ENCODE assay signal across 8 cellular contexts in the genomic region with DNA sequence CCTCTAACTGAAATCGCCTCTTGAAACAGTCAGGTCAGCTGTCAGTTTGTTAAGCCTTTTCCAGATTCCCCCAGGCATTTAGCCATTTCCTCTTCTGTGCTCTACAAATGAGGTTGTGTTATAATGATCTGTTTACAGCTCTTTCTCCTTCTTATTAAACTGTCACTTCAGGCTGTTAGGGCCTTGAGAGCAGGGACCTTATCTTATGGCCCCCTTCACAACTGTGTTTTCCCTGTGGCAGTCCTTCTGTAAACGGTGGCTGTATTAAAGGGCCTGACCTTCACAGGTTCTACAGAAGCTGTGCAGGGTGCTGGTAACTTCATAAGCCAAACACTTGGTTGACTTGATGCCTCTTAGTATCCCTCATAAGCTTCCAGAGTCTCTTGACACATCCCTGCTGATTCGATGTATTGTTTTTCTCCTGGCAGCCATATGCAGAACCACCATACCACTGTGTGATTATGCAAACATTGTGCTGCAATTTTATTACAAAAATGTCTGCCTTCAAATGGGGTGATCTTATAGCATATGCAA.
DNase-seq lines count a peak whose midpoint lies in the region; ATAC-seq and TF ChIP-seq lines count a peak whose summit lies in the region.

No MANE protein-coding gene starts in this region.

- peak overlapping the region in 3 of 4 donors; percentile 11 to 31 (median 22) for H3K27ac ChIP-seq in esophagus squamous epithelium
- peak overlapping the region; percentile 46 for H3K27ac ChIP-seq in muscle layer of duodenum (ENCODE audit: low read length)
- H3K27ac ChIP-seq in gastrocnemius medialis = peak overlapping the region in 2 of 4 donors; percentile 28 to 48
- H3K27ac ChIP-seq in naive thymus-derived CD4-positive, alpha-beta T cell (ENCODE audit: low read depth, low read length) = no peak overlapping the region

- no peak overlapping the region for H3K4me3 Mint-ChIP-seq in naive thymus-derived CD4-positive, alpha-beta T cell

- peaks cover 0 to 4% (median 0%) of the 10 kb centered on the region in 11 donors for H3K9me3 Mint-ChIP-seq in naive thymus-derived CD4-positive, alpha-beta T cell

- ATAC-seq in HG02970 (IDR thresholded peaks at IDR 0.05; ENCODE audit: low FRiP score, unreplicated experiment) = no peak
- no peak for ATAC-seq in gastrocnemius medialis
- no peak for ATAC-seq in naive thymus-derived CD4-positive, alpha-beta T cell

- no peaks in the 10 kb centered on the region for H3K36me3 Mint-ChIP-seq in naive thymus-derived CD4-positive, alpha-beta T cell

- CTCF ChIA-PET in naive thymus-derived CD4-positive, alpha-beta T cell (lab: Charles Lee) = no interaction called here

- H3K27me3 ChIP-seq in esophagus squamous epithelium (no peaks in the 10 kb centered on the region), muscle layer of duodenum (ENCODE audit: low read depth, low read length) (no peaks in the 10 kb centered on the region), gastrocnemius medialis (no peaks in the 10 kb centered on the region)
- no peaks in the 10 kb centered on the region for H3K27me3 ChIP-seq in naive thymus-derived CD4-positive, alpha-beta T cell (ENCODE audit: control insufficient read depth in 2 of 2, insufficient read depth in 2 of 2, low read length in 2 of 2)

- H3K9me3 ChIP-seq in esophagus squamous epithelium (peaks cover 0 to 5% (median 0%) of the 10 kb centered on the region in 3 donors), muscle layer of duodenum (ENCODE audit: control insufficient read depth in 1 of 2, low read length in 2 of 2) (no peaks in the 10 kb centered on the region), gastrocnemius medialis (no peaks in the 10 kb centered on the region)
- no peaks in the 10 kb centered on the region for H3K9me3 ChIP-seq in naive thymus-derived CD4-positive, alpha-beta T cell (ENCODE audit: control insufficient read depth in 2 of 3, low read length in 3 of 3)

- H3K4me1 ChIP-seq in esophagus squamous epithelium (peaks cover 4 to 49% (median 9%) of the 10 kb centered on the region in 3 donors), muscle layer of duodenum (ENCODE audit: control insufficient read depth in 1 of 2, insufficient read depth in 2 of 2, low read length in 2 of 2) (peaks cover 4 to 16% of the 10 kb centered on the region in 2 donors), gastrocnemius medialis (peaks cover 0 to 5% of the 10 kb centered on the region in 2 donors)
- no peaks in the 10 kb centered on the region for H3K4me1 ChIP-seq in naive thymus-derived CD4-positive, alpha-beta T cell (ENCODE audit: control insufficient read depth in 2 of 2, insufficient read depth in 2 of 2, low read length in 2 of 2)

- no peak for TF ChIP-seq POLR2A in esophagus squamous epithelium (IDR thresholded peaks at IDR 0.05)
- TF ChIP-seq POLR2A in gastrocnemius medialis (IDR thresholded peaks at IDR 0.05) = no peak

- 28 to 41% methylated on average over 3 of the region's 3 CpGs for WGBS in esophagus squamous epithelium, 2 donors

- H3K4me1 Mint-ChIP-seq in naive thymus-derived CD4-positive, alpha-beta T cell = peaks cover 0 to 5% (median 0%) of the 10 kb centered on the region in 7 donors

- in situ Hi-C loops in gastrocnemius medialis (cut with MboI; ENCODE audit: low sequenced_read_pairs in 4 of 4) = no loop called here

- POLR2A ChIA-PET in naive thymus-derived CD4-positive, alpha-beta T cell (lab: Charles Lee) = no interaction called here

- intact Hi-C loops in esophagus squamous epithelium (cut with DNase I) = no loop called here
- intact Hi-C loops in gastrocnemius medialis (cut with DNase I; ENCODE audit: low total_unique reads) = no loop called here
- intact Hi-C loops in naive thymus-derived CD4-positive, alpha-beta T cell (cut with micrococcal nuclease) = no loop called here

- H3K36me3 ChIP-seq in esophagus squamous epithelium = peaks cover 0 to 14% (median 0%) of the 10 kb centered on the region in 3 donors
- no peaks in the 10 kb centered on the region for H3K36me3 ChIP-seq in muscle layer of duodenum (ENCODE audit: control insufficient read depth in 1 of 2, insufficient read depth in 2 of 2, low read length in 2 of 2)
- no peaks in the 10 kb centered on the region for H3K36me3 ChIP-seq in gastrocnemius medialis
- no peaks in the 10 kb centered on the region for H3K36me3 ChIP-seq in naive thymus-derived CD4-positive, alpha-beta T cell (ENCODE audit: control insufficient read depth in 2 of 3, insufficient read depth in 3 of 3, low read length in 3 of 3)

- H3K4me3 ChIP-seq in esophagus squamous epithelium = no peak overlapping the region
- H3K4me3 ChIP-seq in muscle layer of duodenum (ENCODE audit: low read depth in 1 of 2, low read length in 2 of 2) = no peak overlapping the region
- H3K4me3 ChIP-seq in gastrocnemius medialis = no peak overlapping the region
- H3K4me3 ChIP-seq in naive thymus-derived CD4-positive, alpha-beta T cell (ENCODE audit: low read length) = no peak overlapping the region

- DNase-seq in EH (ENCODE audit: low read depth) (peak; percentile 37), NCI-H2081 treated with DMSO at 0.1 percent for 48 hours (lab: John Stamatoyannopoulos, UW) (peak; percentile 8), esophagus squamous epithelium (lab: John Stamatoyannopoulos, UW) (no peak), activated gamma-delta T cell (lab: John Stamatoyannopoulos, UW) (no peak), gastrocnemius medialis (no peak)
- DNase-seq in naive thymus-derived CD4-positive, alpha-beta T cell = no peak

- TF ChIP-seq CTCF in esophagus squamous epithelium (IDR thresholded peaks at IDR 0.05) = no peak
- TF ChIP-seq CTCF in gastrocnemius medialis (IDR thresholded peaks at IDR 0.05 in 4 of 5, conservative IDR thresholded peaks at IDR 0.05 in 1 of 5) = no peak

- peaks cover 0 to 3% (median 0%) of the 10 kb centered on the region in 5 donors for H3K27me3 Mint-ChIP-seq in naive thymus-derived CD4-positive, alpha-beta T cell

- H3K27ac Mint-ChIP-seq in naive thymus-derived CD4-positive, alpha-beta T cell = no peak overlapping the region

Comparison
In these comparisons a context has a peak if more than half of its experiments do, and no peak if none do; other contexts are left out.
1. DNase-seq: peak in EH (single experiment) and NCI-H2081 treated with DMSO at 0.1 percent for 48 hours (single experiment); none in esophagus squamous epithelium (single experiment), activated gamma-delta T cell (single experiment), gastrocnemius medialis (0 of 2) and naive thymus-derived CD4-positive, alpha-beta T cell (0 of 9).